In the genomic region with DNA sequence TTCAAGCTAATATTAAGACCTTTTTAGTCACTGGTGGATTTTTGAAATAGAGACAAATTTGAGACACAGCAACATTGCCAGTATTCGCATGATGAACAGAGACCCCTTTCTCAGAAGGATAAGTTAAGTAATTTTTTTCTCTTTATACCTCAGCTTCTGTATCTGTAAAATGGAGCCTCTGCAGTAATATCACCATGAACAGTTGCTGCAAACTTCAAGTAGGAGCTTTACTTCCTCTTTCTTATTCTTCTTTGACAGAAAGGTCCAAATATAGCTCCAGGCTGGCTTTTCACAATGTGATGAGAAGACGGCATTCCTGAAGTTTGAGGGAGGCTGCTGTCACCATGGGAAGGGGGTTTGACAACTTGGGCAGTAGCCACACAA, we compare ENCODE assay signal across 12 cellular contexts.
"Had no signal": no experiment of that assay in that cellular context is flagged by ENCODE, and none has a peak within 500 bp of the region (broad histone marks: within the 10 kb centered on the region; RNA-seq: fewer than 3 reads in every experiment).

No MANE protein-coding gene starts in this region.

- H2AFZ ChIP-seq: parathyroid adenoma had no signal

- H3K36me3 ChIP-seq: gastrocnemius medialis had no signal

- DNase-seq: activated CD4-positive, alpha-beta T cell treated with anti-CD3 and anti-CD28 coated beads for 4 hours; activated CD8-positive, alpha-beta memory T cell treated with anti-CD3 and anti-CD28 coated beads, Interleukin-2, amount 50 U/mL, for 48 hours; activated CD8-positive, alpha-beta T cell treated with anti-CD3 and anti-CD28 coated beads, Interleukin-2, amount 10 ng/mL, durations not matched to agents 7 days and 5 days; activated naive CD4-positive, alpha-beta T cell treated with anti-CD3 and anti-CD28 coated beads, Interleukin-2, amount 10 ng/mL, durations not matched to agents 7 days and 5 days; effector memory CD4-positive, alpha-beta T cell; gastrocnemius medialis; stimulated activated CD4-positive, alpha-beta T cell treated with anti-CD3 and anti-CD28 coated beads, Interleukin-4, amount 100 ng/mL, for 1 hour; stimulated activated CD8-positive, alpha-beta memory T cell treated with anti-CD3 and anti-CD28 coated beads, Interleukin-4, amount 100 ng/mL, for 48 hours; testis had no signal

- H3K79me2 ChIP-seq: parathyroid adenoma had no signal

- H3K9me3 ChIP-seq: gastrocnemius medialis, testis had no signal

- ATAC-seq: activated CD8-positive, alpha-beta T cell treated with anti-CD3 and anti-CD28 coated beads, Interleukin-2, amount 10 ng/mL, durations not matched to agents 7 days and 5 days; gastrocnemius medialis had no signal

- H3K27ac ChIP-seq: coronary artery, epithelial cell of prostate, gastrocnemius medialis, parathyroid adenoma, testis had no signal

- H3K4me1 ChIP-seq: gastrocnemius medialis, parathyroid adenoma, testis had no signal

- H3K9ac ChIP-seq: parathyroid adenoma had no signal

- H3K27me3 ChIP-seq: gastrocnemius medialis, testis had no signal

- H3K4me3 ChIP-seq: coronary artery, gastrocnemius medialis, testis had no signal
